In genomic region chr19:18362934-18363542, GRCh38 we compare ENCODE assay signal across 1 cellular context.
TF ChIP-seq lines count a peak whose summit lies in the region.

No MANE protein-coding gene starts in this region.

TF ChIP-seq in HCT116, 20 proteins besides CTCF, POLR2A, EP300 and RAD21 (continued from another document):
- TF ChIP-seq ZBTB33 (IDR thresholded peaks at IDR 0.05; ENCODE audit: extremely low read depth, insufficient replicate concordance, low read length) (no peak), FOSL1 (IDR thresholded peaks at IDR 0.05; ENCODE audit: low read depth) (no peak), CBX3 (IDR thresholded peaks at IDR 0.05; ENCODE audit: low read depth) (no peak), REST (IDR thresholded peaks at IDR 0.05; ENCODE audit: low read depth) (no peak), YY1 (IDR thresholded peaks at IDR 0.05; ENCODE audit: extremely low read depth, insufficient replicate concordance, low read depth, low read length) (no peak), TCF7L2 (IDR thresholded peaks at IDR 0.05; ENCODE audit: borderline replicate concordance, extremely low read depth, insufficient read depth, insufficient read length) (no peak), ZFX (IDR thresholded peaks at IDR 0.05) (no peak), ELF1 (IDR thresholded peaks at IDR 0.05; ENCODE audit: borderline replicate concordance, low read depth) (no peak), SRF (IDR thresholded peaks at IDR 0.05; ENCODE audit: low read depth) (no peak)
